14 cellular contexts compared by ENCODE assay signal in genomic region chr11:57312511-57313021, GRCh38. TPM values are rescaled to one million over a fixed set of nuclear protein-coding genes. Genes with fewer than 3 reads are reported as not detected.
DNase-seq lines count a peak whose midpoint lies in the region; ATAC-seq lines count a peak whose summit lies in the region.
"Had no signal": no experiment of that assay in that cellular context is flagged by ENCODE, and none has a peak within 500 bp of the region (broad histone marks: within the 10 kb centered on the region; RNA-seq: fewer than 3 reads in every experiment).

No MANE protein-coding gene starts in this region.

- peaks cover 15% of the 10 kb centered on the region for H3K4me1 Mint-ChIP-seq in activated naive CD8-positive, alpha-beta T cell (ENCODE audit: low read depth)
- peaks cover 9% of the 10 kb centered on the region for H3K4me1 Mint-ChIP-seq in activated naive CD8-positive, alpha-beta T cell treated with anti-CD3 and anti-CD28 coated beads for 36 hours
- H3K4me1 Mint-ChIP-seq in central memory CD8-positive, alpha-beta T cell = peaks cover 11% of the 10 kb centered on the region
- peaks cover 5 to 14% (median 10%) of the 10 kb centered on the region in 7 donors for H3K4me1 Mint-ChIP-seq in naive thymus-derived CD4-positive, alpha-beta T cell
- peaks cover 12 to 17% of the 10 kb centered on the region in 2 donors for H3K4me1 Mint-ChIP-seq in stimulated activated naive B cell treated with anti-CD40 and anti-IgM and Interleukin-4, amounts not matched to agents 10 μg/mL and 1 μg/mL and 100 μg/mL, for 72 hours

- H3K27ac Mint-ChIP-seq in activated naive CD8-positive, alpha-beta T cell = no peak overlapping the region
- no peak overlapping the region for H3K27ac Mint-ChIP-seq in activated naive CD8-positive, alpha-beta T cell treated with anti-CD3 and anti-CD28 coated beads for 36 hours
- no peak overlapping the region for H3K27ac Mint-ChIP-seq in central memory CD8-positive, alpha-beta T cell (ENCODE audit: low read depth)
- H3K27ac Mint-ChIP-seq in naive thymus-derived CD4-positive, alpha-beta T cell = peak overlapping the region in 1 of 9 donors; percentile 77
- no peak overlapping the region for H3K27ac Mint-ChIP-seq in stimulated activated naive B cell treated with anti-CD40 and anti-IgM and Interleukin-4, amounts not matched to agents 10 μg/mL and 1 μg/mL and 100 μg/mL, for 72 hours

- peaks cover 9% of the 10 kb centered on the region for H3K36me3 Mint-ChIP-seq in activated naive CD8-positive, alpha-beta T cell
- H3K36me3 Mint-ChIP-seq in activated naive CD8-positive, alpha-beta T cell treated with anti-CD3 and anti-CD28 coated beads for 36 hours = peaks cover 20% of the 10 kb centered on the region
- H3K36me3 Mint-ChIP-seq in central memory CD8-positive, alpha-beta T cell (ENCODE audit: insufficient read depth) = peaks cover 2% of the 10 kb centered on the region
- peaks cover 0 to 13% (median 0%) of the 10 kb centered on the region in 5 donors for H3K36me3 Mint-ChIP-seq in naive thymus-derived CD4-positive, alpha-beta T cell
- H3K36me3 Mint-ChIP-seq in stimulated activated naive B cell treated with anti-CD40 and anti-IgM and Interleukin-4, amounts not matched to agents 10 μg/mL and 1 μg/mL and 100 μg/mL, for 72 hours = peaks cover 16 to 32% of the 10 kb centered on the region in 2 donors

- WGBS in urinary bladder = 86% methylated on average over 10 of the region's 10 CpGs

- no peaks in the 10 kb centered on the region for H3K27me3 ChIP-seq in naive thymus-derived CD4-positive, alpha-beta T cell (ENCODE audit: control insufficient read depth in 2 of 2, insufficient read depth in 2 of 2, low read length in 2 of 2)

- POLR2A ChIA-PET in naive thymus-derived CD4-positive, alpha-beta T cell (lab: Charles Lee) = interaction anchor here (1.2 kb wide), 1 partner anchor 10 kb away, joined by 3 read pairs; no protein-coding TSS in a partner anchor

- H3K36me3 ChIP-seq in naive thymus-derived CD4-positive, alpha-beta T cell (ENCODE audit: control insufficient read depth in 2 of 3, insufficient read depth in 3 of 3, low read length in 3 of 3) = peaks cover 0 to 31% (median 0%) of the 10 kb centered on the region in 3 experiments
- peaks cover 2% of the 10 kb centered on the region for H3K36me3 ChIP-seq in urinary bladder (ENCODE audit: insufficient read depth)

- CTCF ChIA-PET in naive thymus-derived CD4-positive, alpha-beta T cell (lab: Charles Lee) = no interaction called here

- H3K9me3 Mint-ChIP-seq in activated naive CD8-positive, alpha-beta T cell (ENCODE audit: low read depth) = no peaks in the 10 kb centered on the region
- H3K9me3 Mint-ChIP-seq in activated naive CD8-positive, alpha-beta T cell treated with anti-CD3 and anti-CD28 coated beads for 36 hours = no peaks in the 10 kb centered on the region
- no peaks in the 10 kb centered on the region for H3K9me3 Mint-ChIP-seq in central memory CD8-positive, alpha-beta T cell
- H3K9me3 Mint-ChIP-seq in naive thymus-derived CD4-positive, alpha-beta T cell = no peaks in the 10 kb centered on the region
- H3K9me3 Mint-ChIP-seq in stimulated activated naive B cell treated with anti-CD40 and anti-IgM and Interleukin-4, amounts not matched to agents 10 μg/mL and 1 μg/mL and 100 μg/mL, for 72 hours = no peaks in the 10 kb centered on the region

- no peak for ATAC-seq in central memory CD8-positive, alpha-beta T cell (replicated peaks; ENCODE audit: extremely low read depth, poor library complexity, severe bottlenecking)
- ATAC-seq in naive thymus-derived CD4-positive, alpha-beta T cell = no peak
- ATAC-seq in stimulated activated naive B cell treated with anti-CD40 and anti-IgM and Interleukin-4, amounts not matched to agents 10 μg/mL and 1 μg/mL and 100 μg/mL, for 72 hours (replicated peaks) = no peak
- no peak for ATAC-seq in HG03442 (IDR thresholded peaks at IDR 0.05; ENCODE audit: unreplicated experiment)

- no peaks in the 10 kb centered on the region for H3K9me3 ChIP-seq in naive thymus-derived CD4-positive, alpha-beta T cell (ENCODE audit: control insufficient read depth in 2 of 3, low read length in 3 of 3)

- H3K4me1 ChIP-seq in naive thymus-derived CD4-positive, alpha-beta T cell (ENCODE audit: control insufficient read depth in 2 of 2, insufficient read depth in 2 of 2, low read length in 2 of 2) = peaks cover 0 to 8% of the 10 kb centered on the region in 2 donors
- H3K4me1 ChIP-seq in urinary bladder (ENCODE audit: insufficient read depth) = peaks cover 3% of the 10 kb centered on the region

- no peak overlapping the region for H3K27ac ChIP-seq in naive thymus-derived CD4-positive, alpha-beta T cell (ENCODE audit: low read depth, low read length)
- peak overlapping the region; percentile 46 for H3K27ac ChIP-seq in urinary bladder (ENCODE audit: low read depth)

- intact Hi-C loops in naive thymus-derived CD4-positive, alpha-beta T cell (cut with micrococcal nuclease) = no loop called here

- H3K4me3 ChIP-seq in naive thymus-derived CD4-positive, alpha-beta T cell (ENCODE audit: low read length) = no peak overlapping the region
- H3K4me3 ChIP-seq in urinary bladder (ENCODE audit: low read depth, low read length) = no peak overlapping the region

- DNase-seq in activated naive CD8-positive, alpha-beta T cell treated with anti-CD3 and anti-CD28 coated beads for 36 hours = no peak
- DNase-seq in central memory CD8-positive, alpha-beta T cell (ENCODE audit: low spot score in 2 of 2) = no peak
- no peak for DNase-seq in naive thymus-derived CD4-positive, alpha-beta T cell
- no peak for DNase-seq in stimulated activated naive B cell treated with anti-CD40 and anti-IgM and Interleukin-4, amounts not matched to agents 10 μg/mL and 1 μg/mL and 100 μg/mL, for 72 hours
- no peak for DNase-seq in NK-92 treated with Interleukin-12 subunit alpha and Interleukin-12 subunit beta, amount 100 ng/mL, for 24 hours (lab: John Stamatoyannopoulos, UW)
- DNase-seq: anterior cingulate cortex, KBM-7, substantia nigra had no signal

- no peaks in the 10 kb centered on the region for H3K27me3 Mint-ChIP-seq in activated naive CD8-positive, alpha-beta T cell
- no peaks in the 10 kb centered on the region for H3K27me3 Mint-ChIP-seq in activated naive CD8-positive, alpha-beta T cell treated with anti-CD3 and anti-CD28 coated beads for 36 hours
- no peaks in the 10 kb centered on the region for H3K27me3 Mint-ChIP-seq in central memory CD8-positive, alpha-beta T cell
- H3K27me3 Mint-ChIP-seq in naive thymus-derived CD4-positive, alpha-beta T cell = no peaks in the 10 kb centered on the region
- H3K27me3 Mint-ChIP-seq in stimulated activated naive B cell treated with anti-CD40 and anti-IgM and Interleukin-4, amounts not matched to agents 10 μg/mL and 1 μg/mL and 100 μg/mL, for 72 hours = peaks cover 4 to 5% of the 10 kb centered on the region in 2 donors

- H3K4me3 Mint-ChIP-seq in activated naive CD8-positive, alpha-beta T cell = peak overlapping the region; percentile 64
- H3K4me3 Mint-ChIP-seq in activated naive CD8-positive, alpha-beta T cell treated with anti-CD3 and anti-CD28 coated beads for 36 hours = no peak overlapping the region
- H3K4me3 Mint-ChIP-seq in central memory CD8-positive, alpha-beta T cell = peak overlapping the region; percentile 45
- peak overlapping the region in 8 of 10 donors; percentile 14 to 67 (median 45) for H3K4me3 Mint-ChIP-seq in naive thymus-derived CD4-positive, alpha-beta T cell
- peak overlapping the region in 1 of 2 donors; percentile 44 for H3K4me3 Mint-ChIP-seq in stimulated activated naive B cell treated with anti-CD40 and anti-IgM and Interleukin-4, amounts not matched to agents 10 μg/mL and 1 μg/mL and 100 μg/mL, for 72 hours

RNA-seq across cellular contexts. Expression of gene TNKS1BP1, which starts 12.2 kb away (rescaled TPM):
- total RNA-seq in activated naive CD8-positive, alpha-beta T cell treated with anti-CD3 and anti-CD28 coated beads for 36 hours = 10 to 100 TPM; 20.8 to 22.1 TPM
- 10 to 100 TPM; 11.2 to 22.0 (median 15.9) TPM for total RNA-seq in naive thymus-derived CD4-positive, alpha-beta T cell
- polyA plus RNA-seq in naive thymus-derived CD4-positive, alpha-beta T cell = 1 to 10 TPM; 2.8 to 7.5 TPM
- total RNA-seq in urinary bladder = 33.6 TPM
- 146 TPM for polyA plus RNA-seq in urinary bladder

RNA-seq across cellular contexts. Expression of gene SSRP1, which starts 23.1 kb away (rescaled TPM):
- 100 to 1,000 TPM; 318 to 332 TPM for total RNA-seq in activated naive CD8-positive, alpha-beta T cell treated with anti-CD3 and anti-CD28 coated beads for 36 hours
- total RNA-seq in naive thymus-derived CD4-positive, alpha-beta T cell = 100 to 1,000 TPM in 1 of 5 experiments, 10 to 100 TPM in 4; 46.9 to 146 (median 70.1) TPM
- polyA plus RNA-seq in naive thymus-derived CD4-positive, alpha-beta T cell = 10 to 100 TPM; 34.3 to 48.9 TPM
- 32.3 TPM for total RNA-seq in urinary bladder
- 79.4 TPM for polyA plus RNA-seq in urinary bladder

RNA-seq across cellular contexts. Expression of gene P2RX3, which starts 25.6 kb away (rescaled TPM):
- total RNA-seq in activated naive CD8-positive, alpha-beta T cell treated with anti-CD3 and anti-CD28 coated beads for 36 hours = not detected
- not detected for total RNA-seq in naive thymus-derived CD4-positive, alpha-beta T cell
- polyA plus RNA-seq in naive thymus-derived CD4-positive, alpha-beta T cell = not detected
- 1.5 TPM for total RNA-seq in urinary bladder
- polyA plus RNA-seq in urinary bladder = 0.34 TPM
- total RNA-seq: fibroblast of villous mesenchyme, mononuclear cell had no signal
- polyA plus RNA-seq: BJ had no signal
